In genomic region chr6:709471-710056, GRCh38 we compare ENCODE assay signal across 1 cellular context.
TF ChIP-seq lines count a peak whose summit lies in the region.

No MANE protein-coding gene starts in this region.

TF ChIP-seq in endothelial cell of umbilical vein, 7 proteins besides CTCF, POLR2A, EP300 and RAD21:
- no peak for TF ChIP-seq POLR2AphosphoS5 (IDR thresholded peaks at IDR 0.05; ENCODE audit: insufficient read depth, low read depth, low read length)
- TF ChIP-seq JUN (IDR thresholded peaks at IDR 0.05; ENCODE audit: borderline replicate concordance, insufficient read depth, insufficient read length, low read depth): no peak
- TF ChIP-seq MYC (IDR thresholded peaks at IDR 0.05; ENCODE audit: low read depth, low read length): no peak
- TF ChIP-seq EZH2 (IDR thresholded peaks at IDR 0.05; ENCODE audit: borderline replicate concordance, low read depth, low read length, severe bottlenecking): no peak
- no peak for TF ChIP-seq MAX (IDR thresholded peaks at IDR 0.05; ENCODE audit: insufficient read depth, insufficient read length)
- no peak for TF ChIP-seq GATA2 (IDR thresholded peaks at IDR 0.05; ENCODE audit: insufficient read depth, insufficient read length, low read depth, low read length)
- TF ChIP-seq FOS (IDR thresholded peaks at IDR 0.05; ENCODE audit: borderline replicate concordance, insufficient read depth, low read length): no peak
